In the genomic region with DNA sequence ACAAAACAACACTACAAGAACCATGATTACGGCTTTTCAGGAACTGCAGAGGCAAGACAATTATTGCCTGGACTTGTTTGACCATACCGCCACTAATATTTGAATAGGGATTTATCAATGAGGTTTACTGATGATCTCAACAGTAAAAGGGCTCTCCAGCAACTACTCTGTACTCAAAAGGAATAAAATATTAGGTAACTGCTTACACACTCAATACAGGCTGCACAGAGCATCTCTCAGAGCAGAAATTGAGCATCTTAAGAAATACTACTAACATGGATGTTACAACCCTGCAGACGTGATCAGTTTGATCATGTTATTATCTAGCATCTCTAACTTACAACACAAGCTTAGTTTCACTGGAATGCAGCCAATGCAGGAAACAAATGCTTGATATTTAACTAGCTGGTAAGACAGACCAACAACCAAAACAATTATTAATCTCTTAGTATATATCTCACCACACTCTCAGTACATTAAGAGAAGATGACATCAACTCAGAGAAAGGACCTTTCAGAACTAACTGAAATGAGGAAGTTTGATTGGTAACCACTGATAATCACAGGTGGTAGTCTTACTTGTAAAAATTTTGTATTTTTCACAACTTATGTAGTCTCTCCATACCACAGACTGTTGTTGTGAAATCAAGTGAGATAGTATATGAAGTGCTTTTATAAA, we compare ENCODE assay signal across 8 cellular contexts. TPM values are rescaled to one million over a fixed set of nuclear protein-coding genes. Genes with fewer than 3 reads are reported as not detected.
DNase-seq lines count a peak whose midpoint lies in the region; ATAC-seq and TF ChIP-seq lines count a peak whose summit lies in the region.

No MANE protein-coding gene starts in this region.

- H3K4me1 ChIP-seq in OCI-LY3 (ENCODE audit: low read length): peaks cover 57% of the 10 kb centered on the region
- peaks cover 72% of the 10 kb centered on the region for H3K4me1 ChIP-seq in psoas muscle

- peak overlapping the region; percentile 72 for H3K27ac ChIP-seq in OCI-LY3 (ENCODE audit: low read length)
- no peak overlapping the region for H3K27ac ChIP-seq in psoas muscle

- H3K27ac Mint-ChIP-seq in mesothelial cell of epicardium: peak overlapping the region; percentile 63

- H2AFZ ChIP-seq in OCI-LY3 (ENCODE audit: low read depth, low read length): no peak overlapping the region

- peaks cover 50% of the 10 kb centered on the region for H3K4me1 Mint-ChIP-seq in mesothelial cell of epicardium

- peaks cover 74% of the 10 kb centered on the region for H4K20me1 ChIP-seq in OCI-LY3 (ENCODE audit: insufficient read depth, low read length)

- no peaks in the 10 kb centered on the region for H3K27me3 Mint-ChIP-seq in mesothelial cell of epicardium (ENCODE audit: low read depth)

- H3K4me3 ChIP-seq in OCI-LY3 (ENCODE audit: low read length) (no peak overlapping the region), H7 (ENCODE audit: insufficient read depth, low read depth, low read length) (no peak overlapping the region), psoas muscle (no peak overlapping the region)

- no peaks in the 10 kb centered on the region for H3K9me3 Mint-ChIP-seq in mesothelial cell of epicardium

- intact Hi-C loops in psoas muscle (cut with DNase I): no loop called here

- H3K79me2 ChIP-seq in OCI-LY3 (ENCODE audit: low read length): peaks cover 99% of the 10 kb centered on the region

- H3K36me3 ChIP-seq in OCI-LY3 (replicated peaks; ENCODE audit: low read depth, low read length) (peaks cover 2% of the 10 kb centered on the region), H7 (replicated peaks; ENCODE audit: control insufficient read depth, insufficient read depth, low read length) (no peaks in the 10 kb centered on the region), psoas muscle (ENCODE audit: insufficient read depth in 1 of 2, low read depth in 1 of 2) (no peaks in the 10 kb centered on the region)

- WGBS in psoas muscle, 3 donors: 68 to 77% (median 75%) methylated on average over 3 of the region's 3 CpGs

- H3K9me3 ChIP-seq in OCI-LY3 (ENCODE audit: insufficient read depth, low read length): no peaks in the 10 kb centered on the region
- H3K9me3 ChIP-seq in psoas muscle: no peaks in the 10 kb centered on the region

- H3K27me3 ChIP-seq in OCI-LY3 (ENCODE audit: low read depth, low read length) (no peaks in the 10 kb centered on the region), H7 (ENCODE audit: control insufficient read depth, insufficient read depth, low read length) (no peaks in the 10 kb centered on the region), psoas muscle (ENCODE audit: insufficient read depth in 3 of 3, low read length in 2 of 3) (no peaks in the 10 kb centered on the region)

- no peak overlapping the region for H3K4me3 Mint-ChIP-seq in mesothelial cell of epicardium

- H3K36me3 Mint-ChIP-seq in mesothelial cell of epicardium: peaks cover 2% of the 10 kb centered on the region

- ATAC-seq in GM18861 (IDR thresholded peaks at IDR 0.05; ENCODE audit: unreplicated experiment) (peak; percentile 66), HG02885 (IDR thresholded peaks at IDR 0.05; ENCODE audit: poor library complexity, unreplicated experiment) (peak; percentile 62), psoas muscle (no peak)

- TF ChIP-seq CTCF in OCI-LY3 (IDR thresholded peaks at IDR 0.05; ENCODE audit: low read depth, low read length) (no peak), mesothelial cell of epicardium (IDR thresholded peaks at IDR 0.05; ENCODE audit: unreplicated experiment) (no peak), psoas muscle (IDR thresholded peaks at IDR 0.05) (no peak)

- DNase-seq in mesothelial cell of epicardium (ENCODE audit: low spot score in 2 of 2, unreplicated experiment in 2 of 2) (no peak), H7 (no peak), GM03348 (ENCODE audit: low spot score) (no peak), psoas muscle (no peak), GM19240 (ENCODE audit: insufficient read length, low spot score) (no peak)

- peak overlapping the region; percentile 60 for H3K4me2 ChIP-seq in OCI-LY3 (ENCODE audit: low read length)

- no peak overlapping the region for H3K9ac ChIP-seq in OCI-LY3 (ENCODE audit: low read length)

RNA-seq across cellular contexts. Expression of a gene that starts 52.2 kb away (rescaled TPM):
- total RNA-seq in mesothelial cell of epicardium (244 to 253 TPM (median 250 TPM) in 3 replicates), psoas muscle (10 to 100 TPM; 80.0 to 93.4 (median 81.7) TPM)
- 105 and 115 TPM in 2 replicates for total RNA-seq in H7 (2014; rRNA removed; shearing (Covaris generic))
- polyA plus RNA-seq in psoas muscle: 10 to 100 TPM; 16.8 to 38.8 (median 21.2) TPM

Comparison
In these comparisons a context has a peak if more than half of its experiments do, and no peak if none do; other contexts are left out.
1. ATAC-seq: peak in GM18861 (single experiment) and HG02885 (single experiment); none in psoas muscle (0 of 4).